In the genomic region with DNA sequence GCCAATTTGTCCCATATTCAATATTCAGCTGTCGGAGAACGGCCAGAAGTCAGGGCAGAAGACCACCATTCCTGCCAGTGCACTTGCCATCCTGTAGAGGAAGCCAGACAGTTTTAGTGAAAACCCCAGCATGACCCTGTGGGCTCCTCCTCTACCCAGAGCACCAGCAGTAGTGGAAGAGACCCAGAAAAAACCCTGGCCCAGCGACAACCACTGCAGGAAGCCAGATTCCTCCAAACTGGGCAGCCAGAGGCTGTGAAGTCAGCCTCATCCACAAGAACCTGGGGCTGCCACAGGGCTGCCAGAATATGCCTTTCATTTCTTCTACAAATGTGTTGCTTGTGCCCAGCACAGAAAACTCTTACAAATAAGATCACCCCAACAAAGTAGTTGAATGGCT, we compare ENCODE assay signal across 19 cellular contexts.
DNase-seq lines count a peak whose midpoint lies in the region; ATAC-seq and TF ChIP-seq lines count a peak whose summit lies in the region.
"Had no signal": no experiment of that assay in that cellular context is flagged by ENCODE, and none has a peak within 500 bp of the region (broad histone marks: within the 10 kb centered on the region; RNA-seq: fewer than 3 reads in every experiment).

No MANE protein-coding gene starts in this region.

- DNase-seq in EH (ENCODE audit: low read depth), result peak; percentile 46
- DNase-seq in M059J (ENCODE audit: low read depth), result peak; percentile 37
- peak; percentile 20 for DNase-seq in dermis blood vessel endothelial cell
- DNase-seq in nephron progenitor cell, result no peak
- DNase-seq in ecto neural progenitor cell (ENCODE audit: low spot score), result no peak
- no peak for DNase-seq in GOT3 (lab: John Stamatoyannopoulos, UW)
- DNase-seq: activated CD4-positive, alpha-beta memory T cell treated with anti-CD3 and anti-CD28 coated beads for 36 hours; activated CD4-positive, alpha-beta T cell treated with anti-CD3 and anti-CD28 coated beads for 1 hour; activated naive CD4-positive, alpha-beta T cell; GDM1; KG1; mesenchymal stem cell; NCI-H1417; NCI-H2029; NCI-H526 treated with DMSO at 0.1 percent for 48 hours; SIG-M5 had no signal

- no peak overlapping the region for H3K27ac Mint-ChIP-seq in nephron progenitor cell
- H3K27ac Mint-ChIP-seq: activated CD4-positive, alpha-beta memory T cell treated with anti-CD3 and anti-CD28 coated beads for 36 hours; stimulated activated memory B cell treated with anti-CD40 and anti-IgM and Interleukin-4, amounts not matched to agents 10 μg/mL and 1 μg/mL and 100 μg/mL, for 72 hours had no signal

- H3K4me1 Mint-ChIP-seq in nephron progenitor cell, result peaks cover 63% of the 10 kb centered on the region
- H3K4me1 Mint-ChIP-seq: central memory CD8-positive, alpha-beta T cell had no signal

- H3K9me3 Mint-ChIP-seq in nephron progenitor cell, result peaks cover 7% of the 10 kb centered on the region
- H3K9me3 Mint-ChIP-seq: activated CD4-positive, alpha-beta memory T cell treated with anti-CD3 and anti-CD28 coated beads for 36 hours; central memory CD8-positive, alpha-beta T cell had no signal

- H3K36me3 Mint-ChIP-seq in nephron progenitor cell (ENCODE audit: low read depth), result no peaks in the 10 kb centered on the region
- H3K36me3 Mint-ChIP-seq: activated CD4-positive, alpha-beta memory T cell treated with anti-CD3 and anti-CD28 coated beads for 36 hours; stimulated activated memory B cell treated with anti-CD40 and anti-IgM and Interleukin-4, amounts not matched to agents 10 μg/mL and 1 μg/mL and 100 μg/mL, for 72 hours had no signal

- ATAC-seq in GM21528 (IDR thresholded peaks at IDR 0.05; ENCODE audit: low FRiP score, unreplicated experiment), result no peak
- ATAC-seq: stimulated activated memory B cell treated with anti-CD40 and anti-IgM and Interleukin-4, amounts not matched to agents 10 μg/mL and 1 μg/mL and 100 μg/mL, for 72 hours had no signal

- TF ChIP-seq CTCF in nephron progenitor cell (IDR thresholded peaks at IDR 0.05), result no peak

- H3K4me3 Mint-ChIP-seq in nephron progenitor cell, result peak overlapping the region; percentile 40
- H3K4me3 Mint-ChIP-seq: activated CD4-positive, alpha-beta memory T cell treated with anti-CD3 and anti-CD28 coated beads for 36 hours; central memory CD8-positive, alpha-beta T cell; stimulated activated memory B cell treated with anti-CD40 and anti-IgM and Interleukin-4, amounts not matched to agents 10 μg/mL and 1 μg/mL and 100 μg/mL, for 72 hours had no signal

- peaks cover 39% of the 10 kb centered on the region for H3K27me3 Mint-ChIP-seq in nephron progenitor cell (ENCODE audit: low read depth, poor library complexity)

Comparison
In these comparisons a context has a peak if more than half of its experiments do, and no peak if none do; other contexts are left out.
1. DNase-seq: peak in EH (single experiment), M059J (single experiment) and dermis blood vessel endothelial cell (single experiment); none in nephron progenitor cell (single experiment), ecto neural progenitor cell (single experiment) and GOT3 (single experiment).